ENCODE assay signal across 16 cellular contexts in the genomic region with DNA sequence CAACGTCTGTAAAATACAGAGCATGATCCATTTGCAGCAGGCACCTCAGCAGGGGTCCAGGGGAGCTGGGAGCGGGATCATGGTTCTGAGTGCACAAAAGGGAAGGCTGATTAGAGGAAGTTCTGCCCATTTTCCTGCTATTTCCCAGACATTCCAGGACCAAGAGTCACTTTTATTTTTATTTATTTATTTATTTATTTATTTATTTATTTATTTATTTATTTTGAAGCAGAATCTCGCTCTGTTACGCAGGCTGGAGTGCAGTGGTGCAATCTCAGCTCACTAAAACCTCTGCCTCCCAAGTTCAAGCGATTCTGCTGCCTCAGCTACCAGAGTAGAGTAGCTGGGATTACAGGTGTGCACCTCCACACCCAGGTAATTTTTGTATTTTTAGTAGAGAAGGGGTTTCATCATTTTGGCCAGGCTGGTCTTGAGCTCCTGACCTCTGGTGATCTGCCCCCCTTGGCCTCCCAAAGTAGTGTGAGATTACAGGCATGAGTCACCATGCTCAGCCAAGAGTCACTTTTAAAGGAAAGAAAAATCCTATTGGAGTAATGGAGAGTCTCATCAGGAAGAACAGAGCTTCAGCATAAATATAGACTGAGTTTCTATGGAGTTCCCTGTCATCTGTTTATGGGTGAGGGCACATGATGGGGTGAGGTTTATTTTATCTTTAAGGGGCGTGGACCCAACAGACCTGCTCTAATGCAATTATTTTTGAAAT.
A peak's percentile ranks its signal among the peaks of the same experiment; 100 is the strongest.
DNase-seq lines count a peak whose midpoint lies in the region; ATAC-seq, FAIRE-seq and TF ChIP-seq lines count a peak whose summit lies in the region.
"Had no signal": no experiment of that assay in that cellular context is flagged by ENCODE, and none has a peak within 500 bp of the region (broad histone marks: within the 10 kb centered on the region; RNA-seq: fewer than 3 reads in every experiment).

No MANE protein-coding gene starts in this region.

- H3K4me3 Mint-ChIP-seq in CD8-positive, alpha-beta memory T cell = no peak overlapping the region

- peak overlapping the region; percentile 58 for H3K4me2 ChIP-seq in BLaER1

- H3K9me3 Mint-ChIP-seq in CD8-positive, alpha-beta memory T cell = peaks cover 3 to 17% (median 9%) of the 10 kb centered on the region in 5 donors

- no peaks in the 10 kb centered on the region for H3K4me1 Mint-ChIP-seq in CD8-positive, alpha-beta memory T cell

- no peak overlapping the region for H3K27ac Mint-ChIP-seq in CD8-positive, alpha-beta memory T cell

- no peak overlapping the region for H3K9ac ChIP-seq in BLaER1
- H3K9ac ChIP-seq: GM23248 had no signal

- no peaks in the 10 kb centered on the region for H3K36me3 ChIP-seq in BLaER1
- no peaks in the 10 kb centered on the region for H3K36me3 ChIP-seq in right atrium auricular region
- H3K36me3 ChIP-seq in pancreas = no peaks in the 10 kb centered on the region
- no peaks in the 10 kb centered on the region for H3K36me3 ChIP-seq in CD8-positive, alpha-beta memory T cell (ENCODE audit: insufficient read depth, low read length)
- H3K36me3 ChIP-seq: Peyer's patch had no signal

- no peak for TF ChIP-seq CTCF in right atrium auricular region (IDR thresholded peaks at IDR 0.05)
- no peak for TF ChIP-seq CTCF in pancreas (IDR thresholded peaks at IDR 0.05)

- ATAC-seq in pancreas = peak; percentile 73 to 78 (median 75)
- ATAC-seq in GM19467 (IDR thresholded peaks at IDR 0.05; ENCODE audit: unreplicated experiment) = no peak
- ATAC-seq: K562 had no signal

- H3K27ac ChIP-seq in BLaER1 (no peak overlapping the region), right atrium auricular region (peak overlapping the region; percentile 60 to 87), pancreas (peak overlapping the region in 2 of 4 donors; percentile 45 to 67)
- no peak overlapping the region for H3K27ac ChIP-seq in CD8-positive, alpha-beta memory T cell (ENCODE audit: low read depth, low read length)
- H3K27ac ChIP-seq: GM23248, Peyer's patch, SK-N-MC had no signal

- peaks cover 6% of the 10 kb centered on the region; the same call in 1 of the 2 replicates for H3K9me3 ChIP-seq in BLaER1
- no peaks in the 10 kb centered on the region for H3K9me3 ChIP-seq in right atrium auricular region
- H3K9me3 ChIP-seq in pancreas = no peaks in the 10 kb centered on the region
- no peaks in the 10 kb centered on the region for H3K9me3 ChIP-seq in CD8-positive, alpha-beta memory T cell (ENCODE audit: low read length)
- H3K9me3 ChIP-seq: Peyer's patch had no signal

- DNase-seq in RKO (ENCODE audit: low spot score) = peak; percentile 8
- DNase-seq in right atrium auricular region (ENCODE audit: low spot score) = no peak
- DNase-seq in pancreas = peak in 1 of 6 donors; percentile 18
- DNase-seq in CD8-positive, alpha-beta memory T cell = no peak
- no peak for DNase-seq in HuH-7.5 (ENCODE audit: low spot score)
- DNase-seq: C1 segment of cervical spinal cord, GM23248, HCEC 1CT, NCI-H1105, Peyer's patch, SHP77 had no signal

- POLR2A ChIA-PET in CD8-positive, alpha-beta memory T cell (lab: Charles Lee) = no interaction called here

- H3K4me1 ChIP-seq in BLaER1 (peaks cover 31% of the 10 kb centered on the region), right atrium auricular region (peaks cover 0 to 5% of the 10 kb centered on the region in 2 donors), pancreas (peaks cover 0 to 13% (median 9%) of the 10 kb centered on the region in 3 donors)
- H3K4me1 ChIP-seq in CD8-positive, alpha-beta memory T cell (ENCODE audit: insufficient read depth, low read length) = no peaks in the 10 kb centered on the region
- H3K4me1 ChIP-seq: Peyer's patch had no signal

- WGBS in pancreas, 2 donors = 81 to 82% methylated on average over 6 of the region's 6 CpGs

- H3K27me3 ChIP-seq in BLaER1 = no peaks in the 10 kb centered on the region
- H3K27me3 ChIP-seq in right atrium auricular region = no peaks in the 10 kb centered on the region
- H3K27me3 ChIP-seq in pancreas = no peaks in the 10 kb centered on the region
- no peaks in the 10 kb centered on the region for H3K27me3 ChIP-seq in CD8-positive, alpha-beta memory T cell (ENCODE audit: insufficient read depth, low read length, poor library complexity, severe bottlenecking)
- H3K27me3 ChIP-seq: Peyer's patch had no signal

- H3K36me3 Mint-ChIP-seq in CD8-positive, alpha-beta memory T cell = no peaks in the 10 kb centered on the region

- CTCF ChIA-PET in CD8-positive, alpha-beta memory T cell (lab: Charles Lee) = no interaction called here

- no peaks in the 10 kb centered on the region for H4K20me1 ChIP-seq in BLaER1

- FAIRE-seq in pancreas (lab: Jason Lieb, UNC) = no peak
- FAIRE-seq: G401.6, K562 had no signal

- H3K27me3 Mint-ChIP-seq in CD8-positive, alpha-beta memory T cell = peaks cover 0 to 2% of the 10 kb centered on the region in 2 donors

- intact Hi-C loops in pancreas (cut with DNase I) = no loop called here

- H3K4me3 ChIP-seq in BLaER1 (no peak overlapping the region), right atrium auricular region (no peak overlapping the region), pancreas (no peak overlapping the region)
- no peak overlapping the region for H3K4me3 ChIP-seq in CD8-positive, alpha-beta memory T cell (ENCODE audit: low read length)
- H3K4me3 ChIP-seq: GM23248, K562, Peyer's patch, SK-N-MC had no signal

Comparison
In these comparisons a context has a peak if more than half of its experiments do, and no peak if none do; other contexts are left out.
1. H3K27ac ChIP-seq: peak in right atrium auricular region (2 of 2); none in BLaER1 (single experiment) and CD8-positive, alpha-beta memory T cell (single experiment).